In genomic region chr6:158413028-158413427, GRCh38 we compare ENCODE assay signal across 1 cellular context.
TF ChIP-seq lines count a peak whose summit lies in the region.

No MANE protein-coding gene starts in this region.

TF ChIP-seq in WTC11, 78 proteins besides CTCF, POLR2A, EP300 and RAD21:
- TF ChIP-seq NR1H2 (CRISPR knock-in tag; IDR thresholded peaks at IDR 0.05): no peak
- no peak for TF ChIP-seq ATF2 (CRISPR knock-in tag; IDR thresholded peaks at IDR 0.05; ENCODE audit: borderline replicate concordance, low read depth)
